1 cellular context compared by ENCODE assay signal in genomic region chr2:217091531-217091930, GRCh38.
TF ChIP-seq lines count a peak whose summit lies in the region.

No MANE protein-coding gene starts in this region.

TF ChIP-seq in K562, 482 proteins besides CTCF, POLR2A, EP300 and RAD21:
- TF ChIP-seq ELK3 (CRISPR knock-in tag; IDR thresholded peaks at IDR 0.05) (no peak), ZNF551 (CRISPR knock-in tag; IDR thresholded peaks at IDR 0.05) (no peak), ZNF146 (CRISPR knock-in tag; IDR thresholded peaks at IDR 0.05; ENCODE audit: unreplicated experiment) (no peak), PATZ1 (CRISPR knock-in tag; IDR thresholded peaks at IDR 0.05; ENCODE audit: borderline replicate concordance) (no peak), JUN (IDR thresholded peaks at IDR 0.05; ENCODE audit: borderline replicate concordance, low read depth, low read length) (no peak), JUN (CRISPR knock-in tag; IDR thresholded peaks at IDR 0.05; ENCODE audit: borderline replicate concordance) (no peak), PBX2 (CRISPR knock-in tag; IDR thresholded peaks at IDR 0.05; ENCODE audit: low read depth) (no peak), PBX2 (tag; conservative IDR thresholded peaks at IDR 0.05; ENCODE audit: low read depth) (peak; percentile 63), CHCHD3 (CRISPR knock-in tag; IDR thresholded peaks at IDR 0.05) (no peak), GTF2E2 (tag; IDR thresholded peaks at IDR 0.05) (no peak), ZNF224 (CRISPR knock-in tag; IDR thresholded peaks at IDR 0.05) (no peak), IRF2 (CRISPR knock-in tag; IDR thresholded peaks at IDR 0.05) (no peak), FOXK1 (CRISPR knock-in tag; IDR thresholded peaks at IDR 0.05; ENCODE audit: borderline replicate concordance) (no peak), EGR1 (conservative IDR thresholded peaks at IDR 0.05) (peak; percentile 61), RBM39 (optimal IDR thresholded peaks at IDR 0.05; ENCODE audit: low read depth, low read length) (no peak), MEIS2 (IDR thresholded peaks at IDR 0.05; ENCODE audit: partially characterized antibody) (peak; percentile 85), PKNOX1 (IDR thresholded peaks at IDR 0.05) (peak; percentile 86), SRSF1 (IDR thresholded peaks at IDR 0.05; ENCODE audit: low read depth, low read length) (no peak), ZNF134 (CRISPR knock-in tag; conservative IDR thresholded peaks at IDR 0.05) (no peak), ZNF668 (CRISPR knock-in tag; IDR thresholded peaks at IDR 0.05) (no peak), ZNF347 (CRISPR knock-in tag; IDR thresholded peaks at IDR 0.05; ENCODE audit: low read depth) (no peak), CCAR2 (IDR thresholded peaks at IDR 0.05; ENCODE audit: low read depth, low read length) (no peak), PHB2 (IDR thresholded peaks at IDR 0.05; ENCODE audit: low read depth) (no peak), SAP30 (IDR thresholded peaks at IDR 0.05; ENCODE audit: borderline replicate concordance, insufficient read depth, low read depth, low read length, poor library complexity, severe bottlenecking) (no peak)
- TF ChIP-seq, protein P1, sequence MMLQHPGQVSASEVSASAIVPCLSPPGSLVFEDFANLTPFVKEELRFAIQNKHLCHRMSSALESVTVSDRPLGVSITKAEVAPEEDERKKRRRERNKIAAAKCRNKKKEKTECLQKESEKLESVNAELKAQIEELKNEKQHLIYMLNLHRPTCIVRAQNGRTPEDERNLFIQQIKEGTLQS (IDR thresholded peaks at IDR 0.05) = no peak
- TF ChIP-seq, protein P1 (CRISPR knock-in tag; conservative IDR thresholded peaks at IDR 0.05) = no peak
TF ChIP-seq in K562: peak in this region for 4.
